24 cellular contexts compared by ENCODE assay signal in genomic region chr11:129346916-129347315, GRCh38. TPM values are rescaled to one million over a fixed set of nuclear protein-coding genes. Genes with fewer than 3 reads are reported as not detected.
A peak's percentile ranks its signal among the peaks of the same experiment; 100 is the strongest.
DNase-seq lines count a peak whose midpoint lies in the region; ATAC-seq, FAIRE-seq and TF ChIP-seq lines count a peak whose summit lies in the region.
"Had no signal": no experiment of that assay in that cellular context is flagged by ENCODE, and none has a peak within 500 bp of the region (broad histone marks: within the 10 kb centered on the region; RNA-seq: fewer than 3 reads in every experiment).

No MANE protein-coding gene starts in this region.

- H3K9me3 ChIP-seq in mammary epithelial cell (replicated peaks; ENCODE audit: insufficient read depth, low read length), result no peaks in the 10 kb centered on the region
- peaks cover 0 to 3% of the 10 kb centered on the region in 2 donors for H3K9me3 ChIP-seq in breast epithelium

- H3K4me1 ChIP-seq in mammary epithelial cell (ENCODE audit: insufficient read depth, low read length) (no peaks in the 10 kb centered on the region), breast epithelium (no peaks in the 10 kb centered on the region)

- BruUV-seq in mammary epithelial cell (replicated peaks; lab: Mats Ljungman, UMichigan), result no TSS peak

- in situ Hi-C loops in mammary epithelial cell (cut with MboI; ENCODE audit: low sequenced_read_pairs in 2 of 2), result loop anchor here in 1 of 2 donors (25.0 kb wide), 1 partner anchor 385 kb away; no protein-coding TSS in a partner anchor

- no peaks in the 10 kb centered on the region for H3K79me2 ChIP-seq in mammary epithelial cell (ENCODE audit: insufficient read depth, low read length)

- no peak for TF ChIP-seq CTCF in mammary epithelial cell (conservative IDR thresholded peaks at IDR 0.05 in 1 of 2, IDR thresholded peaks at IDR 0.05 in 1 of 2; ENCODE audit: extremely low read depth in 1 of 2, insufficient read depth in 1 of 2, low read depth in 1 of 2, low read length in 2 of 2)
- no peak for TF ChIP-seq CTCF in breast epithelium (IDR thresholded peaks at IDR 0.05)
- TF ChIP-seq CTCF in bronchial epithelial cell (IDR thresholded peaks at IDR 0.05; ENCODE audit: insufficient read depth, low read length, severe bottlenecking), result no peak
- no peak for TF ChIP-seq CTCF in GM10266 (IDR thresholded peaks at IDR 0.05; ENCODE audit: control insufficient read depth, insufficient read depth, low read depth, missing control alignments)

- peak; percentile 46 for ATAC-seq in stimulated activated effector memory CD8-positive, alpha-beta T cell treated with anti-CD3 and anti-CD28 coated beads, Interleukin-12 subunit alpha, Interleukin-12 subunit beta, amount 100 ng/mL, for 72 hours
- ATAC-seq: HCT116, K562 had no signal

- H3K9ac ChIP-seq in mammary epithelial cell (ENCODE audit: insufficient read depth, low read length), result no peak overlapping the region

- H3K36me3 Mint-ChIP-seq in stimulated activated effector memory CD8-positive, alpha-beta T cell treated with anti-CD3 and anti-CD28 coated beads, Interleukin-12 subunit alpha, Interleukin-12 subunit beta, amount 100 ng/mL, for 72 hours, result no peaks in the 10 kb centered on the region

- H3K27ac ChIP-seq in mammary epithelial cell (ENCODE audit: insufficient read depth, low read depth, low read length) (no peak overlapping the region), breast epithelium (no peak overlapping the region)
- H3K27ac ChIP-seq: RWPE1 had no signal

- intact Hi-C loops in mammary epithelial cell (cut with micrococcal nuclease), result no loop called here
- intact Hi-C loops in breast epithelium (cut with DNase I; ENCODE audit: low total_unique reads), result no loop called here

- dilution Hi-C loops in mammary epithelial cell (cut with HindIII; ENCODE audit: low sequenced_read_pairs), result no loop called here

- 86% methylated on average over 2 of the region's 2 CpGs for WGBS in mammary epithelial cell (ENCODE audit: low coverage, missing lambda C conversion rate)

- H3K36me3 ChIP-seq in mammary epithelial cell (ENCODE audit: insufficient read depth, low read length), result no peaks in the 10 kb centered on the region
- H3K36me3 ChIP-seq in breast epithelium, result no peaks in the 10 kb centered on the region
- no peaks in the 10 kb centered on the region for H3K36me3 ChIP-seq in bronchial epithelial cell (ENCODE audit: control insufficient read depth, insufficient read depth, low read length)
- H3K36me3 ChIP-seq: MG63 had no signal

- H3K27ac Mint-ChIP-seq in stimulated activated effector memory CD8-positive, alpha-beta T cell treated with anti-CD3 and anti-CD28 coated beads, Interleukin-12 subunit alpha, Interleukin-12 subunit beta, amount 100 ng/mL, for 72 hours, result no peak overlapping the region

- peaks cover 9% of the 10 kb centered on the region for H3K9me3 Mint-ChIP-seq in stimulated activated effector memory CD8-positive, alpha-beta T cell treated with anti-CD3 and anti-CD28 coated beads, Interleukin-12 subunit alpha, Interleukin-12 subunit beta, amount 100 ng/mL, for 72 hours

- H2AFZ ChIP-seq in mammary epithelial cell (ENCODE audit: low read depth, low read length), result no peak overlapping the region

- CTCF ChIA-PET in mammary epithelial cell (lab: Charles Lee; ENCODE audit: low non-redundant PET), result no interaction called here

- no peak overlapping the region for H3K4me3 ChIP-seq in mammary epithelial cell (replicated peaks in 1 of 3; ENCODE audit: insufficient read depth in 1 of 3, low read depth in 2 of 3, low read length in 3 of 3)
- H3K4me3 ChIP-seq in breast epithelium, result no peak overlapping the region
- no peak overlapping the region for H3K4me3 ChIP-seq in bronchial epithelial cell (ENCODE audit: low read depth, low read length)
- H3K4me3 ChIP-seq: K562, MG63 had no signal

- no peak overlapping the region for H3K4me2 ChIP-seq in mammary epithelial cell (ENCODE audit: insufficient read depth, low read depth, low read length)

- DNase-seq in mammary epithelial cell (peak; percentile 22), breast epithelium (ENCODE audit: low spot score in 2 of 2) (no peak), M059J (ENCODE audit: low read depth) (peak; percentile 53), bronchial epithelial cell (ENCODE audit: low read depth) (peak; percentile 55), iPS-NIHi11 (ENCODE audit: low spot score) (no peak), DMS153 treated with DMSO at 0.1 percent for 48 hours (lab: John Stamatoyannopoulos, UW; ENCODE audit: unreplicated experiment) (no peak), GM10266 (ENCODE audit: extremely low spot score) (no peak)
- no peak for DNase-seq in stimulated activated effector memory CD8-positive, alpha-beta T cell treated with anti-CD3 and anti-CD28 coated beads, Interleukin-12 subunit alpha, Interleukin-12 subunit beta, amount 100 ng/mL, for 72 hours (ENCODE audit: low spot score in 2 of 2)
- DNase-seq: DMS53, GF-D8, Kasumi-1, MG63, NCI-H2029 treated with DMSO at 0.1 percent for 48 hours, NCI-H526 treated with DMSO at 0.1 percent for 48 hours, SHP77 had no signal

- FAIRE-seq in bronchial epithelial cell (lab: Jason Lieb, UNC), result no peak
- FAIRE-seq: GM19239, HTR-8/SVneo, K562 had no signal

- H3K27me3 ChIP-seq in mammary epithelial cell (ENCODE audit: insufficient read depth, low read length), result peaks cover 5% of the 10 kb centered on the region
- H3K27me3 ChIP-seq in breast epithelium, result no peaks in the 10 kb centered on the region
- no peaks in the 10 kb centered on the region for H3K27me3 ChIP-seq in bronchial epithelial cell (ENCODE audit: control insufficient read depth, insufficient read depth, low read length)
- H3K27me3 ChIP-seq: MG63 had no signal

- no peaks in the 10 kb centered on the region for H3K4me1 Mint-ChIP-seq in stimulated activated effector memory CD8-positive, alpha-beta T cell treated with anti-CD3 and anti-CD28 coated beads, Interleukin-12 subunit alpha, Interleukin-12 subunit beta, amount 100 ng/mL, for 72 hours

- H4K20me1 ChIP-seq in mammary epithelial cell (ENCODE audit: insufficient read depth, low read length), result no peaks in the 10 kb centered on the region

- H3K4me3 Mint-ChIP-seq in stimulated activated effector memory CD8-positive, alpha-beta T cell treated with anti-CD3 and anti-CD28 coated beads, Interleukin-12 subunit alpha, Interleukin-12 subunit beta, amount 100 ng/mL, for 72 hours, result no peak overlapping the region

- TF ChIP-seq POLR2A in breast epithelium (IDR thresholded peaks at IDR 0.05), result no peak

RNA-seq across cellular contexts. Expression of gene BARX2, which starts 28.7 kb away (rescaled TPM):
- total RNA-seq in mammary epithelial cell (under 1 TPM in 1 of 2 donors, not detected in 1; 0.17 TPM), breast epithelium (10 to 100 TPM in 1 of 3 donors, 1 to 10 TPM in 1, not detected in 1; 8.2 to 19.5 TPM), bronchial epithelial cell (2.9 and 8.1 TPM in 2 replicates)
- polyA plus RNA-seq in mammary epithelial cell, result 0.02 TPM
- not detected for polyA minus RNA-seq in mammary epithelial cell
- not detected in 2 replicates for total RNA-seq in M059J (2014; rRNA removed; shearing (Covaris generic))
- total RNA-seq: A172, H4, K562, NCI-H460 had no signal
- polyA plus RNA-seq: BJ, K562 had no signal

Comparison
In these comparisons a context has a peak if more than half of its experiments do, and no peak if none do; other contexts are left out.
1. DNase-seq: peak in mammary epithelial cell (single experiment), M059J (single experiment) and bronchial epithelial cell (single experiment); none in breast epithelium (0 of 2), stimulated activated effector memory CD8-positive, alpha-beta T cell treated with anti-CD3 and anti-CD28 coated beads, Interleukin-12 subunit alpha, Interleukin-12 subunit beta, amount 100 ng/mL, for 72 hours (0 of 2), iPS-NIHi11 (single experiment), DMS153 treated with DMSO at 0.1 percent for 48 hours (single experiment) and GM10266 (single experiment).